Comparison of ENCODE assay signal across 10 cellular contexts in genomic region chr12:108801736-108802665, GRCh38. TPM values are rescaled to one million over a fixed set of nuclear protein-coding genes. Genes with fewer than 3 reads are reported as not detected.
DNase-seq lines count a peak whose midpoint lies in the region; ATAC-seq and TF ChIP-seq lines count a peak whose summit lies in the region.
"Had no signal": no experiment of that assay in that cellular context is flagged by ENCODE, and none has a peak within 500 bp of the region (broad histone marks: within the 10 kb centered on the region; RNA-seq: fewer than 3 reads in every experiment).

No MANE protein-coding gene starts in this region.

- H3K79me2 ChIP-seq in PC-3 (ENCODE audit: low read length) = no peaks in the 10 kb centered on the region

- POLR2A ChIA-PET in PC-3 (lab: Charles Lee; ENCODE audit: unreplicated experiment) = no interaction called here

- H3K79me1 ChIP-seq in neuronal stem cell (ENCODE audit: low read depth, low read length) = no peaks in the 10 kb centered on the region

- no peak overlapping the region for H2AK5ac ChIP-seq in neuronal stem cell (ENCODE audit: low read depth, low read length)

- H3K4me2 ChIP-seq in PC-3 (ENCODE audit: low read length) (no peak overlapping the region), neuronal stem cell (ENCODE audit: insufficient read depth, low read length, poor library complexity, severe bottlenecking) (peak overlapping the region; percentile 35)

- H3K4me3 ChIP-seq in PC-3 (ENCODE audit: low read length) = no peak overlapping the region
- H3K4me3 ChIP-seq in neuronal stem cell (ENCODE audit: low read length in 2 of 2) = peak overlapping the region in 1 of 2 donors; percentile 39

- no peak overlapping the region for H2BK15ac ChIP-seq in neuronal stem cell (ENCODE audit: low read length)

- no peak overlapping the region for H3K27ac Mint-ChIP-seq in natural killer cell treated with Interleukin-12 subunit alpha and Interleukin-12 subunit beta and Interleukin-15 and Interleukin-18, amount 100 ng/mL, for 72 hours
- H3K27ac Mint-ChIP-seq: naive B cell had no signal

- no TSS peak for BruUV-seq in PC-3 (replicated peaks; lab: Mats Ljungman, UMichigan)

- no peaks in the 10 kb centered on the region for H4K20me1 ChIP-seq in PC-3 (ENCODE audit: low read length)

- no peak overlapping the region for H3K4ac ChIP-seq in neuronal stem cell (ENCODE audit: low read length)

- H2BK120ac ChIP-seq in neuronal stem cell (ENCODE audit: low read depth, low read length) = no peak overlapping the region

- H3K23ac ChIP-seq in neuronal stem cell (ENCODE audit: low read depth, low read length, poor library complexity) = no peak overlapping the region

- peak; percentile 65 for DNase-seq in AG20443 (ENCODE audit: low spot score)
- peak; percentile 13 for DNase-seq in PC-3
- DNase-seq in fibroblast of the conjunctiva (ENCODE audit: low read depth) = peak; percentile 74
- peak; percentile 91 for DNase-seq in neuronal stem cell (ENCODE audit: low spot score)
- DNase-seq in natural killer cell treated with Interleukin-12 subunit alpha and Interleukin-12 subunit beta and Interleukin-15 and Interleukin-18, amount 100 ng/mL, for 72 hours (ENCODE audit: low spot score) = no peak
- DNase-seq in H4 (ENCODE audit: low spot score) = no peak
- DNase-seq: activated CD4-positive, CD25-positive, alpha-beta regulatory T cell; naive B cell had no signal

- CTCF ChIA-PET in PC-3 (lab: Charles Lee) = no interaction called here

- H3K14ac ChIP-seq in neuronal stem cell (ENCODE audit: low read length) = no peak overlapping the region

- H2BK12ac ChIP-seq in neuronal stem cell (ENCODE audit: low read length) = no peak overlapping the region

- intact Hi-C loops in PC-3 (cut with micrococcal nuclease) = loop anchor here (2.0 kb wide), 1 partner anchor 53 kb away; no protein-coding TSS in a partner anchor

- no peak overlapping the region for H3K27ac ChIP-seq in PC-3 (ENCODE audit: low read length)
- peak overlapping the region; percentile 95 for H3K27ac ChIP-seq in neuronal stem cell (replicated peaks; ENCODE audit: low read length)

- TF ChIP-seq CTCF in PC-3 (conservative IDR thresholded peaks at IDR 0.05; ENCODE audit: low read depth, low read length) = no peak

- no peak overlapping the region for H2AFZ ChIP-seq in PC-3 (ENCODE audit: low read length)
- H2AFZ ChIP-seq in neuronal stem cell (ENCODE audit: low read length) = peak overlapping the region; percentile 82

- H3K4me3 Mint-ChIP-seq in natural killer cell treated with Interleukin-12 subunit alpha and Interleukin-12 subunit beta and Interleukin-15 and Interleukin-18, amount 100 ng/mL, for 72 hours = no peak overlapping the region
- H3K4me3 Mint-ChIP-seq: naive B cell had no signal

- peak overlapping the region; percentile 86 for H3K18ac ChIP-seq in neuronal stem cell (ENCODE audit: low read length)

- ATAC-seq in PC-3 (no peak), GM21529 (IDR thresholded peaks at IDR 0.05; ENCODE audit: unreplicated experiment) (no peak)
- ATAC-seq in activated CD4-positive, CD25-positive, alpha-beta regulatory T cell treated with anti-CD3 and anti-CD28 coated beads, Interleukin-2, amount 50 U/mL, for 24 hours = no peak
- ATAC-seq in natural killer cell treated with Interleukin-12 subunit alpha and Interleukin-12 subunit beta and Interleukin-15 and Interleukin-18, amount 100 ng/mL, for 72 hours = no peak

- H3F3A ChIP-seq in PC-3 (ENCODE audit: low read length, unreplicated experiment) = peaks cover 4% of the 10 kb centered on the region

- H4K8ac ChIP-seq in neuronal stem cell (ENCODE audit: low read depth, low read length) = no peak overlapping the region

- no peak overlapping the region for H4K91ac ChIP-seq in neuronal stem cell (ENCODE audit: low read depth, low read length, poor library complexity)

- H3K9ac ChIP-seq in PC-3 (ENCODE audit: low read length) (no peak overlapping the region), neuronal stem cell (ENCODE audit: low read depth, low read length, poor library complexity) (no peak overlapping the region)

- peaks cover 0 to 2% of the 10 kb centered on the region in 2 donors for H3K4me1 Mint-ChIP-seq in natural killer cell treated with Interleukin-12 subunit alpha and Interleukin-12 subunit beta and Interleukin-15 and Interleukin-18, amount 100 ng/mL, for 72 hours (ENCODE audit: low read depth in 2 of 2)

- WGBS in neuronal stem cell (ENCODE audit: extremely low coverage in 2 of 2, insufficient read length in 2 of 2, insufficient replicate concordance in 1 of 2), 2 donors = no CpG with 5 or more reads among the region's 17 CpGs

- no peaks in the 10 kb centered on the region for H3K27me3 ChIP-seq in PC-3 (ENCODE audit: low read length)
- H3K27me3 ChIP-seq in neuronal stem cell (ENCODE audit: control insufficient read depth in 3 of 3, insufficient read depth in 3 of 3, low read depth in 1 of 3, low read length in 3 of 3) = no peaks in the 10 kb centered on the region

- H3K9me3 Mint-ChIP-seq in natural killer cell treated with Interleukin-12 subunit alpha and Interleukin-12 subunit beta and Interleukin-15 and Interleukin-18, amount 100 ng/mL, for 72 hours = no peaks in the 10 kb centered on the region

- H3K27me3 Mint-ChIP-seq in natural killer cell treated with Interleukin-12 subunit alpha and Interleukin-12 subunit beta and Interleukin-15 and Interleukin-18, amount 100 ng/mL, for 72 hours = no peaks in the 10 kb centered on the region
- H3K27me3 Mint-ChIP-seq: naive B cell had no signal

- peaks cover 78% of the 10 kb centered on the region for H3K36me3 ChIP-seq in PC-3 (ENCODE audit: low read depth, low read length)
- peaks cover 47 to 70% of the 10 kb centered on the region in 2 donors for H3K36me3 ChIP-seq in neuronal stem cell (replicated peaks in 1 of 2; ENCODE audit: control insufficient read depth in 2 of 2, insufficient read depth in 2 of 2, low read length in 2 of 2)

- H2BK5ac ChIP-seq in neuronal stem cell (ENCODE audit: low read length) = peak overlapping the region; percentile 40

- H3K9me3 ChIP-seq in PC-3 (ENCODE audit: low read length) (no peaks in the 10 kb centered on the region), neuronal stem cell (replicated peaks in 1 of 2; ENCODE audit: control insufficient read depth in 2 of 2, insufficient read depth in 1 of 2, low read depth in 1 of 2, low read length in 2 of 2) (peaks cover 10 to 16% of the 10 kb centered on the region in 2 donors)

- H3K4me1 ChIP-seq in PC-3 (ENCODE audit: insufficient read depth, low read length) = peaks cover 6% of the 10 kb centered on the region
- peaks cover 15 to 41% of the 10 kb centered on the region in 2 donors for H3K4me1 ChIP-seq in neuronal stem cell (ENCODE audit: control insufficient read depth in 2 of 2, insufficient read depth in 1 of 2, low read depth in 1 of 2, low read length in 2 of 2)

- peaks cover 10% of the 10 kb centered on the region for H3K36me3 Mint-ChIP-seq in natural killer cell treated with Interleukin-12 subunit alpha and Interleukin-12 subunit beta and Interleukin-15 and Interleukin-18, amount 100 ng/mL, for 72 hours

- H3K9me2 ChIP-seq in PC-3 (replicated peaks; ENCODE audit: low read length) = no peaks in the 10 kb centered on the region

RNA-seq across cellular contexts. Expression of gene SSH1, which starts 55.4 kb away (rescaled TPM):
- 17.2 and 24.2 TPM in 2 replicates for total RNA-seq in PC-3 (2014; rRNA removed)
- 9.8 TPM for polyA plus RNA-seq in neuronal stem cell (2013, experiment 1 of 2)
- polyA plus RNA-seq in neuronal stem cell (2013, experiment 2 of 2) = 9.7 TPM
- 10 to 100 TPM; 40.5 to 73.9 TPM for total RNA-seq in natural killer cell treated with Interleukin-12 subunit alpha and Interleukin-12 subunit beta and Interleukin-15 and Interleukin-18, amount 100 ng/mL, for 72 hours
- 6.8 and 7.9 TPM in 2 replicates for total RNA-seq in H4 (2014; rRNA removed; shearing (Covaris generic))

Comparison
In these comparisons a context has a peak if more than half of its experiments do, and no peak if none do; other contexts are left out.
1. DNase-seq: peak in AG20443 (single experiment), PC-3 (single experiment), fibroblast of the conjunctiva (single experiment) and neuronal stem cell (single experiment); none in natural killer cell treated with Interleukin-12 subunit alpha and Interleukin-12 subunit beta and Interleukin-15 and Interleukin-18, amount 100 ng/mL, for 72 hours (single experiment) and H4 (single experiment).